ENCODE assay signal across 22 cellular contexts in the genomic region with DNA sequence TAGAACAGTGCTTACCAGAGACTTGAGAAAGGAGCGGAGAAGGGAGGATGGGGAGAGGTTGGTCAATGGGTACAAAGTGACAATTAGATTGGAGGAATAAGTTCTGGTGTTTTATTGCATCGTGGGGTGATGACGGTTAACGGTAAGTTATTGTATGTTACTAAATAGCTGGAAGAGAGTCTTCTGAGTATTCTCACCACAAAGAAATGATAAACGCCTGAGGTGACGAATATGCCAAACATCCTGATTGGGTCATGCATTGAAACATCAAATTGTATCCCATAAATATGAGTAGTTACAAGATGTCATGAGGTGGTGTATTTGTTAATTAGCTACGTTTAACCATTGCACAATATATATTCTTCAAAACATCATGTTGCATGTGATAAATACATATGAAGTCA. TPM values are rescaled to one million over a fixed set of nuclear protein-coding genes. Genes with fewer than 3 reads are reported as not detected.
DNase-seq lines count a peak whose midpoint lies in the region; ATAC-seq, FAIRE-seq and TF ChIP-seq lines count a peak whose summit lies in the region.
"Had no signal": no experiment of that assay in that cellular context is flagged by ENCODE, and none has a peak within 500 bp of the region (broad histone marks: within the 10 kb centered on the region; RNA-seq: fewer than 3 reads in every experiment).

No MANE protein-coding gene starts in this region.

- ATAC-seq in A549 (0 out of 6 replicates have a peak, but pooled peaks of 1 of the 2 experiments have one; percentile 27), RWPE2 (ENCODE audit: low read depth) (peak; percentile 70), GM19467 (IDR thresholded peaks at IDR 0.05; ENCODE audit: unreplicated experiment) (no peak)
- ATAC-seq: PC-3 had no signal

- no peak for TF ChIP-seq EP300 in A549 (IDR thresholded peaks at IDR 0.05)

- in situ Hi-C loops in ACHN (cut with HindIII; ENCODE audit: low pct_ligation_motif_present, low pct_unique_long_range_greater_than_20kb, low sequenced_read_pairs) = no loop called here

- TF ChIP-seq RAD21 in A549 (conservative IDR thresholded peaks at IDR 0.05 in 1 of 2, IDR thresholded peaks at IDR 0.05 in 1 of 2) = no peak

- H3K27ac ChIP-seq in A549 (no peak overlapping the region), RWPE2 (ENCODE audit: poor library complexity, severe bottlenecking) (peak overlapping the region; percentile 58)
- H3K27ac ChIP-seq: esophagus squamous epithelium, neural progenitor cell, transverse colon had no signal

- FAIRE-seq in A549 (lab: Jason Lieb, UNC) (peak; percentile 61), HTR-8/SVneo (lab: Jason Lieb, UNC) (peak; percentile 68)
- FAIRE-seq: kidney had no signal

- TF ChIP-seq CTCF in A549 (IDR thresholded peaks at IDR 0.05) (no peak), RWPE2 (IDR thresholded peaks at IDR 0.05; ENCODE audit: poor library complexity, severe bottlenecking) (no peak), fibroblast of villous mesenchyme (IDR thresholded peaks at IDR 0.05; ENCODE audit: insufficient read depth, low read depth, low read length) (no peak)

- H3K36me3 ChIP-seq in RWPE2 (ENCODE audit: low read depth) = no peaks in the 10 kb centered on the region
- H3K36me3 ChIP-seq: esophagus squamous epithelium, HAP-1, neural progenitor cell, transverse colon had no signal

- CTCF ChIA-PET in A549 (lab: Yijun Ruan, JAX) = interaction anchor here (1.3 to 5.2 kb wide), 5 partner anchors 9 to 40 kb away, joined by 4 to 31 read pairs (median 4); no protein-coding TSS in a partner anchor

- POLR2A ChIA-PET in A549 (lab: Yijun Ruan, JAX) = no interaction called here

- WGBS in A549 (ENCODE audit: missing lambda C conversion rate) = 68% methylated on average over 7 of the region's 7 CpGs

- H3K4me2 ChIP-seq in A549 = no peak overlapping the region
- H3K4me2 ChIP-seq: neural progenitor cell had no signal

- DNase-seq in A549 (ENCODE audit: low read depth in 1 of 2, low spot score in 1 of 2) (no peak), HTR-8/SVneo (ENCODE audit: insufficient read length, low spot score) (no peak), RWPE2 (ENCODE audit: low spot score) (no peak), fibroblast of villous mesenchyme (ENCODE audit: low read depth) (peak; percentile 74), ACHN (no peak), activated gamma-delta T cell treated with Interleukin-2 at 50 U/mL for 16 hours (no peak), NCI-H2227 treated with DMSO at 0.1 percent for 48 hours (lab: John Stamatoyannopoulos, UW) (no peak)
- DNase-seq: activated CD4-positive, alpha-beta T cell treated with anti-CD3 and anti-CD28 coated beads, Interleukin-2, amount 10 ng/mL, durations not matched to agents 24 days and 14 days; activated naive CD4-positive, alpha-beta T cell treated with anti-CD3 and anti-CD28 coated beads, Interleukin-2, amount 10 ng/mL, durations not matched to agents 7 days and 5 days; body of pancreas; CD4-positive, alpha-beta T cell; DMS53; esophagus squamous epithelium; kidney; NCI-H187 treated with DMSO at 0.1 percent for 48 hours; NCI-H524; PC-3; stimulated activated naive CD4-positive, alpha-beta T cell treated with Interleukin-2 at 50 U/mL for 16 hours; transverse colon had no signal

- H3K4me3 ChIP-seq in A549 (no peak overlapping the region), RWPE2 (ENCODE audit: severe bottlenecking) (no peak overlapping the region), fibroblast of villous mesenchyme (ENCODE audit: low read depth, low read length) (no peak overlapping the region)
- H3K4me3 ChIP-seq: body of pancreas, esophagus squamous epithelium, HAP-1, neural progenitor cell, transverse colon had no signal

- no peaks in the 10 kb centered on the region for H3K9me3 ChIP-seq in A549
- H3K9me3 ChIP-seq in RWPE2 (ENCODE audit: severe bottlenecking) = no peaks in the 10 kb centered on the region
- H3K9me3 ChIP-seq: body of pancreas, esophagus squamous epithelium, HAP-1, transverse colon had no signal

- H3K4me1 ChIP-seq in A549 (no peaks in the 10 kb centered on the region), RWPE2 (ENCODE audit: insufficient read depth, poor library complexity, severe bottlenecking) (peaks cover 23% of the 10 kb centered on the region)
- H3K4me1 ChIP-seq: HAP-1, neural progenitor cell, transverse colon had no signal

- TF ChIP-seq POLR2A in A549 (IDR thresholded peaks at IDR 0.05; ENCODE audit: low read length) = no peak

- H3K27me3 ChIP-seq in RWPE2 (ENCODE audit: insufficient read depth, poor library complexity, severe bottlenecking) = no peaks in the 10 kb centered on the region
- H3K27me3 ChIP-seq: body of pancreas, esophagus squamous epithelium, neural progenitor cell had no signal

TF ChIP-seq in A549, 52 proteins besides CTCF, POLR2A, EP300 and RAD21:
- TF ChIP-seq RNF2 (IDR thresholded peaks at IDR 0.05; ENCODE audit: borderline replicate concordance, low read depth) (no peak), JUN (IDR thresholded peaks at IDR 0.05) (no peak), NFE2L2 (conservative IDR thresholded peaks at IDR 0.05; ENCODE audit: low read length) (no peak), SREBF2 (IDR thresholded peaks at IDR 0.05) (no peak), HOXB13 (CRISPR knock-in tag; IDR thresholded peaks at IDR 0.05; ENCODE audit: low read depth) (no peak), GATA3 (IDR thresholded peaks at IDR 0.05; ENCODE audit: borderline replicate concordance) (no peak), HDAC2 (IDR thresholded peaks at IDR 0.05) (no peak), HOXA7 (CRISPR knock-in tag; IDR thresholded peaks at IDR 0.05) (no peak)

RNA-seq across cellular contexts. Expression of a gene that starts 38.2 kb away (rescaled TPM):
- polyA plus RNA-seq in A549 (2011; rRNA removed) (8.6 and 12.9 TPM in 2 replicates), A549 (2017; fragmentation: RNase III; extraction: RNeasy Plus Mini Kit Qiagen cat#74134 plus additional on column Dnase treatment) (8.2 to 9.4 TPM (median 8.8 TPM) in 3 replicates)
- polyA plus RNA-seq in A549 (2012; cell fraction: cytosol; rRNA removed) = 2.8 and 3.6 TPM in 2 replicates
- 2.0 and 3.6 TPM in 2 replicates for polyA plus RNA-seq in A549 (2012; cell fraction: nucleus; rRNA removed)
- 9.1 and 9.9 TPM in 2 replicates for polyA minus RNA-seq in A549 (2011; rRNA and poly(A)+ RNA removed)
- 15.5 TPM in 2 replicates for total RNA-seq in fibroblast of villous mesenchyme
